In genomic region chr9:4706971-4707622, GRCh38 we compare ENCODE assay signal across 22 cellular contexts. TPM values are rescaled to one million over a fixed set of nuclear protein-coding genes. Genes with fewer than 3 reads are reported as not detected.
DNase-seq lines count a peak whose midpoint lies in the region; ATAC-seq, FAIRE-seq and TF ChIP-seq lines count a peak whose summit lies in the region.
"Had no signal": no experiment of that assay in that cellular context is flagged by ENCODE, and none has a peak within 500 bp of the region (broad histone marks: within the 10 kb centered on the region; RNA-seq: fewer than 3 reads in every experiment).

No MANE protein-coding gene starts in this region.

- peaks cover 6% of the 10 kb centered on the region for H3K4me1 Mint-ChIP-seq in activated CD4-positive, alpha-beta T cell treated with anti-CD3 and anti-CD28 coated beads, Interleukin-2, amount 10 ng/mL, durations not matched to agents 24 days and 14 days
- H3K4me1 Mint-ChIP-seq in activated B cell treated with CpG ODN at 0.5 μM for 24 hours: no peaks in the 10 kb centered on the region
- H3K4me1 Mint-ChIP-seq: neural crest cell had no signal

- H3K27ac ChIP-seq in pancreas (no peak overlapping the region), aorta (ENCODE audit: low read depth in 1 of 2, low read length in 2 of 2) (no peak overlapping the region)
- H3K27ac ChIP-seq: KMS-11, testis had no signal

- H3K36me3 ChIP-seq in pancreas (peaks cover 0 to 13% (median 3%) of the 10 kb centered on the region in 3 donors), aorta (ENCODE audit: control insufficient read depth in 1 of 2, insufficient read depth in 2 of 2, low read length in 1 of 2) (no peaks in the 10 kb centered on the region)

- DNase-seq in activated CD4-positive, alpha-beta T cell treated with anti-CD3 and anti-CD28 coated beads, Interleukin-2, amount 10 ng/mL, durations not matched to agents 24 days and 14 days: peak; percentile 45
- DNase-seq in activated CD4-positive, alpha-beta T cell treated with anti-CD3 and anti-CD28 coated beads for 48 hours: no peak
- DNase-seq in GM19239 (ENCODE audit: insufficient read length, low spot score): no peak
- no peak for DNase-seq in activated B cell treated with CpG ODN at 0.5 μM for 24 hours
- no peak for DNase-seq in pancreas
- DNase-seq in HTR-8/SVneo (ENCODE audit: insufficient read length, low spot score): no peak
- DNase-seq in aorta: no peak
- DNase-seq in effector CD8-positive, alpha-beta T cell (lab: John Stamatoyannopoulos, UW): no peak
- DNase-seq: activated CD4-positive, alpha-beta T cell treated with anti-CD3 and anti-CD28 coated beads for 4 hours; activated CD8-positive, alpha-beta memory T cell treated with anti-CD3 and anti-CD28 coated beads, Interleukin-2, amount 50 U/mL, for 48 hours; DMS79 treated with DMSO at 0.1 percent for 48 hours; left cardiac atrium; NCI-H1105 treated with DMSO at 0.1 percent for 48 hours; NCI-H69; stimulated activated CD4-positive, alpha-beta T cell treated with anti-CD3 and anti-CD28 coated beads, Interleukin-12 subunit alpha, Interleukin-12 subunit beta, amount 100 ng/mL, for 4 hours; T1000; testis had no signal

- H3K27me3 ChIP-seq in pancreas (no peaks in the 10 kb centered on the region), aorta (ENCODE audit: control insufficient read depth in 1 of 2, insufficient read depth in 2 of 2, low read length in 1 of 2) (no peaks in the 10 kb centered on the region)
- H3K27me3 ChIP-seq: ascending aorta, testis had no signal

- no peak for ATAC-seq in activated B cell treated with CpG ODN at 0.5 μM for 24 hours (ENCODE audit: low read depth)
- no peak for ATAC-seq in pancreas
- no peak for ATAC-seq in aorta (ENCODE audit: low FRiP score)
- ATAC-seq: left cardiac atrium, Panc1 had no signal

- no peak overlapping the region for H3K4me3 Mint-ChIP-seq in activated CD4-positive, alpha-beta T cell treated with anti-CD3 and anti-CD28 coated beads, Interleukin-2, amount 10 ng/mL, durations not matched to agents 24 days and 14 days
- H3K4me3 Mint-ChIP-seq in activated B cell treated with CpG ODN at 0.5 μM for 24 hours: no peak overlapping the region
- H3K4me3 Mint-ChIP-seq: CD4-positive, CD25-positive, alpha-beta regulatory T cell; neural crest cell had no signal

- 48 to 68% methylated on average over 4 of the region's 4 CpGs for WGBS in pancreas, 2 donors
- 66 to 68% methylated on average over 4 of the region's 4 CpGs for WGBS in aorta, 2 donors

- H3K9me3 Mint-ChIP-seq in activated CD4-positive, alpha-beta T cell treated with anti-CD3 and anti-CD28 coated beads, Interleukin-2, amount 10 ng/mL, durations not matched to agents 24 days and 14 days: no peaks in the 10 kb centered on the region
- H3K9me3 Mint-ChIP-seq in activated B cell treated with CpG ODN at 0.5 μM for 24 hours: no peaks in the 10 kb centered on the region
- H3K9me3 Mint-ChIP-seq: neural crest cell had no signal

- H3K36me3 Mint-ChIP-seq in activated CD4-positive, alpha-beta T cell treated with anti-CD3 and anti-CD28 coated beads, Interleukin-2, amount 10 ng/mL, durations not matched to agents 24 days and 14 days (ENCODE audit: low read depth): peaks cover 53% of the 10 kb centered on the region
- peaks cover 66% of the 10 kb centered on the region for H3K36me3 Mint-ChIP-seq in activated B cell treated with CpG ODN at 0.5 μM for 24 hours (ENCODE audit: low read depth)

- H3K4me1 ChIP-seq in pancreas (peaks cover 0 to 4% (median 0%) of the 10 kb centered on the region in 3 donors), aorta (ENCODE audit: control insufficient read depth in 1 of 2, insufficient read depth in 2 of 2, low read length in 2 of 2) (no peaks in the 10 kb centered on the region)
- H3K4me1 ChIP-seq: ascending aorta, testis had no signal

- FAIRE-seq in GM19239 (lab: Jason Lieb, UNC) (peak; percentile 47), pancreas (lab: Jason Lieb, UNC) (peak; percentile 17), HTR-8/SVneo (lab: Jason Lieb, UNC) (no peak)

- CTCF ChIA-PET in activated B cell treated with CpG ODN at 0.5 μM for 24 hours (lab: Charles Lee): no interaction called here

- TF ChIP-seq CTCF in activated B cell treated with CpG ODN at 0.5 μM for 24 hours (IDR thresholded peaks at IDR 0.05) (no peak), pancreas (IDR thresholded peaks at IDR 0.05) (no peak)

- POLR2A ChIA-PET in activated B cell treated with CpG ODN at 0.5 μM for 24 hours (lab: Charles Lee): no interaction called here

- H3K27ac Mint-ChIP-seq in activated CD4-positive, alpha-beta T cell treated with anti-CD3 and anti-CD28 coated beads, Interleukin-2, amount 10 ng/mL, durations not matched to agents 24 days and 14 days: no peak overlapping the region
- H3K27ac Mint-ChIP-seq in activated B cell treated with CpG ODN at 0.5 μM for 24 hours: peak overlapping the region; percentile 12

- H3K9me3 ChIP-seq in pancreas: no peaks in the 10 kb centered on the region
- H3K9me3 ChIP-seq in aorta (ENCODE audit: control insufficient read depth, low read length): no peaks in the 10 kb centered on the region
- H3K9me3 ChIP-seq: ascending aorta, testis had no signal

- H3K27me3 Mint-ChIP-seq in activated CD4-positive, alpha-beta T cell treated with anti-CD3 and anti-CD28 coated beads, Interleukin-2, amount 10 ng/mL, durations not matched to agents 24 days and 14 days: no peaks in the 10 kb centered on the region
- no peaks in the 10 kb centered on the region for H3K27me3 Mint-ChIP-seq in activated B cell treated with CpG ODN at 0.5 μM for 24 hours
- H3K27me3 Mint-ChIP-seq: CD4-positive, CD25-positive, alpha-beta regulatory T cell had no signal

- intact Hi-C loops in activated CD4-positive, alpha-beta T cell treated with anti-CD3 and anti-CD28 coated beads, Interleukin-2, amount 10 ng/mL, durations not matched to agents 24 days and 14 days (cut with micrococcal nuclease): no loop called here
- intact Hi-C loops in activated B cell treated with CpG ODN at 0.5 μM for 24 hours (cut with micrococcal nuclease): no loop called here
- intact Hi-C loops in pancreas (cut with DNase I): no loop called here
- intact Hi-C loops in aorta (cut with DNase I): no loop called here

- H3K4me3 ChIP-seq in pancreas (no peak overlapping the region), aorta (ENCODE audit: low read length in 2 of 2) (no peak overlapping the region)
- H3K4me3 ChIP-seq: ascending aorta, testis had no signal

RNA-seq across cellular contexts. Expression of gene CDC37L1, which starts 27.7 kb away (rescaled TPM):
- 11.3 and 12.1 TPM in 2 replicates for total RNA-seq in activated CD4-positive, alpha-beta T cell treated with anti-CD3 and anti-CD28 coated beads, Interleukin-2, amount 10 ng/mL, durations not matched to agents 24 days and 14 days
- total RNA-seq in activated B cell treated with CpG ODN at 0.5 μM for 24 hours (12.3 and 14.7 TPM in 2 replicates), pancreas (10 to 100 TPM in 5 of 6 donors, 1 to 10 TPM in 1; 8.3 to 13.4 (median 11.9) TPM), aorta (10 to 100 TPM; 19.5 to 26.3 TPM)
- polyA plus RNA-seq in pancreas (1 to 10 TPM; 5.4 to 8.5 TPM), aorta (10 to 100 TPM; 17.8 to 19.9 TPM)

RNA-seq across cellular contexts. Expression of gene AK3, which starts 33.9 kb away (rescaled TPM):
- 22.9 and 27.3 TPM in 2 replicates for total RNA-seq in activated CD4-positive, alpha-beta T cell treated with anti-CD3 and anti-CD28 coated beads, Interleukin-2, amount 10 ng/mL, durations not matched to agents 24 days and 14 days
- 14.5 and 16.9 TPM in 2 replicates for total RNA-seq in activated B cell treated with CpG ODN at 0.5 μM for 24 hours
- total RNA-seq in pancreas: 10 to 100 TPM; 16.2 to 24.7 (median 22.3) TPM
- polyA plus RNA-seq in pancreas: 10 to 100 TPM; 23.6 to 34.5 TPM
- total RNA-seq in aorta: 10 to 100 TPM; 39.4 to 51.4 TPM
- polyA plus RNA-seq in aorta: 10 to 100 TPM; 52.1 to 56.1 TPM

RNA-seq across cellular contexts. Expression of gene SPATA6L, which starts 40.8 kb away (rescaled TPM):
- total RNA-seq in activated CD4-positive, alpha-beta T cell treated with anti-CD3 and anti-CD28 coated beads, Interleukin-2, amount 10 ng/mL, durations not matched to agents 24 days and 14 days: not detected in 2 replicates
- total RNA-seq in activated B cell treated with CpG ODN at 0.5 μM for 24 hours (0.53 TPM in 1 of 2 replicates, not detected in the other), pancreas (10 to 100 TPM in 2 of 6 donors, 1 to 10 TPM in 4; 4.2 to 12.5 (median 8.3) TPM), aorta (1 to 10 TPM; 3.8 to 6.7 TPM)
- polyA plus RNA-seq in pancreas (1 to 10 TPM; 7.3 to 7.4 TPM), aorta (1 to 10 TPM; 1.0 to 1.9 TPM)
- total RNA-seq: ascending aorta had no signal

RNA-seq across cellular contexts. Expression of gene PLPP6, which starts 45.0 kb away (rescaled TPM):
- total RNA-seq in activated CD4-positive, alpha-beta T cell treated with anti-CD3 and anti-CD28 coated beads, Interleukin-2, amount 10 ng/mL, durations not matched to agents 24 days and 14 days: 5.5 and 6.0 TPM in 2 replicates
- total RNA-seq in activated B cell treated with CpG ODN at 0.5 μM for 24 hours: 8.5 and 10.2 TPM in 2 replicates
- total RNA-seq in pancreas: 10 to 100 TPM in 1 of 6 donors, 1 to 10 TPM in 5; 6.5 to 11.5 (median 7.4) TPM
- polyA plus RNA-seq in pancreas: 1 to 10 TPM; 4.8 to 6.9 TPM
- 1 to 10 TPM; 4.5 to 4.8 TPM for total RNA-seq in aorta
- 1 to 10 TPM; 1.5 to 4.7 TPM for polyA plus RNA-seq in aorta
